8 cellular contexts compared by ENCODE assay signal in genomic region chr2:44120428-44120827, GRCh38. TPM values are rescaled to one million over a fixed set of nuclear protein-coding genes. Genes with fewer than 3 reads are reported as not detected.
DNase-seq lines count a peak whose midpoint lies in the region; FAIRE-seq and TF ChIP-seq lines count a peak whose summit lies in the region.
"Had no signal": no experiment of that assay in that cellular context is flagged by ENCODE, and none has a peak within 500 bp of the region (broad histone marks: within the 10 kb centered on the region; RNA-seq: fewer than 3 reads in every experiment).

No MANE protein-coding gene starts in this region.

- no peaks in the 10 kb centered on the region for H3K27me3 ChIP-seq in astrocyte (ENCODE audit: insufficient read depth, low read length)

- H3K27ac Mint-ChIP-seq in astrocyte (ENCODE audit: unreplicated experiment): no peak overlapping the region

- H3K9me3 Mint-ChIP-seq in astrocyte (ENCODE audit: unreplicated experiment): no peaks in the 10 kb centered on the region

- no peaks in the 10 kb centered on the region for H3K27me3 Mint-ChIP-seq in astrocyte (ENCODE audit: low read depth, unreplicated experiment)

- H3K4me2 ChIP-seq in astrocyte (ENCODE audit: low read length): peak overlapping the region; percentile 53

- peaks cover 8% of the 10 kb centered on the region for H3K4me1 ChIP-seq in astrocyte (ENCODE audit: insufficient read depth, low read length)
- H3K4me1 ChIP-seq: lower lobe of right lung had no signal

- FAIRE-seq in astrocyte (lab: Jason Lieb, UNC): peak; percentile 95

- peaks cover 10% of the 10 kb centered on the region for H3K4me1 Mint-ChIP-seq in astrocyte (ENCODE audit: low read depth, unreplicated experiment)

- no peaks in the 10 kb centered on the region for H3K36me3 Mint-ChIP-seq in astrocyte (ENCODE audit: low read depth, unreplicated experiment)

- TF ChIP-seq POLR2A in erythroblast (IDR thresholded peaks at IDR 0.05; ENCODE audit: low read length): no peak

- no peak overlapping the region for H3K27ac ChIP-seq in astrocyte (ENCODE audit: low read depth, low read length)
- H3K27ac ChIP-seq: lower lobe of right lung had no signal

- no peak for TF ChIP-seq CTCF in astrocyte (IDR thresholded peaks at IDR 0.05; ENCODE audit: insufficient read depth, low read depth, low read length)

- no peaks in the 10 kb centered on the region for H4K20me1 ChIP-seq in astrocyte (ENCODE audit: insufficient read depth, low read length)

- no peak overlapping the region for H3K9ac ChIP-seq in astrocyte (ENCODE audit: low read length)

- no peaks in the 10 kb centered on the region for H3K79me2 ChIP-seq in astrocyte (ENCODE audit: insufficient read depth, low read length)

- H3K36me3 ChIP-seq in astrocyte (ENCODE audit: insufficient read depth, low read length): no peaks in the 10 kb centered on the region
- H3K36me3 ChIP-seq: lower lobe of right lung had no signal

- H2AFZ ChIP-seq in astrocyte (ENCODE audit: low read depth, low read length): no peak overlapping the region

- H3K4me3 ChIP-seq in astrocyte (ENCODE audit: insufficient read depth, low read depth, low read length): no peak overlapping the region
- H3K4me3 ChIP-seq: lower lobe of right lung had no signal

- H3K9me3 ChIP-seq in astrocyte (ENCODE audit: insufficient read depth, low read depth, low read length): no peaks in the 10 kb centered on the region
- H3K9me3 ChIP-seq: lower lobe of right lung had no signal

- DNase-seq in HCEC 1CT (peak; percentile 91), RPMI7951 (ENCODE audit: low read depth) (peak; percentile 81), astrocyte (ENCODE audit: low read depth) (peak; percentile 88), erythroblast (lab: John Stamatoyannopoulos, UW) (no peak), NCI-H1436 treated with DMSO at 0.1 percent for 48 hours (lab: John Stamatoyannopoulos, UW) (no peak), GOT3 (lab: John Stamatoyannopoulos, UW) (no peak)
- peak; percentile 51 for DNase-seq in stimulated activated CD4-positive, alpha-beta T cell treated with anti-CD3 and anti-CD28 coated beads, Interleukin-4, amount 100 ng/mL, for 24 hours
- DNase-seq: lower lobe of right lung had no signal

- no peak overlapping the region for H3K4me3 Mint-ChIP-seq in astrocyte (ENCODE audit: unreplicated experiment)

RNA-seq across cellular contexts. Expression of gene PPM1B, which starts 48.2 kb away (rescaled TPM):
- 28.0 and 33.6 TPM in 2 replicates for total RNA-seq in RPMI7951 (2014; rRNA removed; shearing (Covaris generic))
- 39.3 and 39.4 TPM in 2 replicates for total RNA-seq in astrocyte

Comparison
In these comparisons a context has a peak if more than half of its experiments do, and no peak if none do; other contexts are left out.
1. DNase-seq: peak in HCEC 1CT (single experiment), RPMI7951 (single experiment), astrocyte (single experiment) and stimulated activated CD4-positive, alpha-beta T cell treated with anti-CD3 and anti-CD28 coated beads, Interleukin-4, amount 100 ng/mL, for 24 hours (single experiment); none in erythroblast (0 of 2), NCI-H1436 treated with DMSO at 0.1 percent for 48 hours (single experiment) and GOT3 (single experiment).